ENCODE assay signal across 1 cellular context in the genomic region with DNA sequence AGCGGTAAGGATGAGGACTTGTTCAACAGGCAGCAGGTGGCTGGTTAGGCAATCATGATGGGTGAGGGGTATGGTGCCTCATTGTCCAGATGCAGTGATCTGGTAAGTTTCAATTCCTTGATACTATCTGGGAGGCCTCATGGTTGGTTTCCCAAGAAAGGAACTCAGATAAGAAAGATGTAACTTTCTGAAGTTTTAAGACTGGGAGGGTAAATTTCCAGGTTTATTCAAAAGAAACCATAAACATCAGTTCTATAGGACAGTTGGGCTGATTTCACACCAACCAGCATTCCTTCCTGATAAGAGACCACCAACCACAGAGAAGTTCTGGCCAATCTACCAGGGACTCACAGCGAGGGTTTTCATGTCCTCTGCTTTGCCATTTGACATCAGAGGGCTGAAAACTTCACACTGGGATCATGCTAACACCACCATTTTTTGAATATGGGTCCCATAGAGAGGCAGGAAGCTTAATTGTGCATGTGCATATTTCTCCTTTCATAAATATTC.
TF ChIP-seq lines count a peak whose summit lies in the region.

No MANE protein-coding gene starts in this region.

TF ChIP-seq in WTC11, 78 proteins besides CTCF, POLR2A, EP300 and RAD21 (continued from another document):
- TF ChIP-seq, protein P1, sequence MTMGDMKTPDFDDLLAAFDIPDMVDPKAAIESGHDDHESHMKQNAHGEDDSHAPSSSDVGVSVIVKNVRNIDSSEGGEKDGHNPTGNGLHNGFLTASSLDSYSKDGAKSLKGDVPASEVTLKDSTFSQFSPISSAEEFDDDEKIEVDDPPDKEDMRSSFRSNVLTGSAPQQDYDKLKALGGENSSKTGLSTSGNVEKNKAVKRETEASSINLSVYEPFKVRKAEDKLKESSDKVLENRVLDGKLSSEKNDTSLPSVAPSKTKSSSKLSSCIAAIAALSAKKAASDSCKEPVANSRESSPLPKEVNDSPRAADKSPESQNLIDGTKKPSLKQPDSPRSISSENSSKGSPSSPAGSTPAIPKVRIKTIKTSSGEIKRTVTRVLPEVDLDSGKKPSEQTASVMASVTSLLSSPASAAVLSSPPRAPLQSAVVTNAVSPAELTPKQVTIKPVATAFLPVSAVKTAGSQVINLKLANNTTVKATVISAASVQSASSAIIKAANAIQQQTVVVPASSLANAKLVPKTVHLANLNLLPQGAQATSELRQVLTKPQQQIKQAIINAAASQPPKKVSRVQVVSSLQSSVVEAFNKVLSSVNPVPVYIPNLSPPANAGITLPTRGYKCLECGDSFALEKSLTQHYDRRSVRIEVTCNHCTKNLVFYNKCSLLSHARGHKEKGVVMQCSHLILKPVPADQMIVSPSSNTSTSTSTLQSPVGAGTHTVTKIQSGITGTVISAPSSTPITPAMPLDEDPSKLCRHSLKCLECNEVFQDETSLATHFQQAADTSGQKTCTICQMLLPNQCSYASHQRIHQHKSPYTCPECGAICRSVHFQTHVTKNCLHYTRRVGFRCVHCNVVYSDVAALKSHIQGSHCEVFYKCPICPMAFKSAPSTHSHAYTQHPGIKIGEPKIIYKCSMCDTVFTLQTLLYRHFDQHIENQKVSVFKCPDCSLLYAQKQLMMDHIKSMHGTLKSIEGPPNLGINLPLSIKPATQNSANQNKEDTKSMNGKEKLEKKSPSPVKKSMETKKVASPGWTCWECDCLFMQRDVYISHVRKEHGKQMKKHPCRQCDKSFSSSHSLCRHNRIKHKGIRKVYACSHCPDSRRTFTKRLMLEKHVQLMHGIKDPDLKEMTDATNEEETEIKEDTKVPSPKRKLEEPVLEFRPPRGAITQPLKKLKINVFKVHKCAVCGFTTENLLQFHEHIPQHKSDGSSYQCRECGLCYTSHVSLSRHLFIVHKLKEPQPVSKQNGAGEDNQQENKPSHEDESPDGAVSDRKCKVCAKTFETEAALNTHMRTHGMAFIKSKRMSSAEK (CRISPR knock-in tag; IDR thresholded peaks at IDR 0.05; ENCODE audit: borderline replicate concordance), result no peak
- TF ChIP-seq ESRRA (CRISPR knock-in tag; IDR thresholded peaks at IDR 0.05; ENCODE audit: borderline replicate concordance) (no peak), ZNF138 (CRISPR knock-in tag; conservative IDR thresholded peaks at IDR 0.05) (no peak), ELF4 (CRISPR knock-in tag; IDR thresholded peaks at IDR 0.05; ENCODE audit: low read depth) (no peak), GABPB1 (CRISPR knock-in tag; IDR thresholded peaks at IDR 0.05) (no peak), SP1 (CRISPR knock-in tag; conservative IDR thresholded peaks at IDR 0.05) (no peak), ZNF121 (CRISPR knock-in tag; IDR thresholded peaks at IDR 0.05) (no peak), CBFB (CRISPR knock-in tag; IDR thresholded peaks at IDR 0.05; ENCODE audit: low read depth) (no peak), TEAD1 (CRISPR knock-in tag; IDR thresholded peaks at IDR 0.05) (no peak), CREB1 (CRISPR knock-in tag; IDR thresholded peaks at IDR 0.05) (no peak), NFATC4 (CRISPR knock-in tag; IDR thresholded peaks at IDR 0.05) (no peak), ATF2 (CRISPR knock-in tag; IDR thresholded peaks at IDR 0.05; ENCODE audit: borderline replicate concordance, low read depth) (no peak), TEAD4 (CRISPR knock-in tag; IDR thresholded peaks at IDR 0.05) (no peak)
- TF ChIP-seq, protein P2, sequence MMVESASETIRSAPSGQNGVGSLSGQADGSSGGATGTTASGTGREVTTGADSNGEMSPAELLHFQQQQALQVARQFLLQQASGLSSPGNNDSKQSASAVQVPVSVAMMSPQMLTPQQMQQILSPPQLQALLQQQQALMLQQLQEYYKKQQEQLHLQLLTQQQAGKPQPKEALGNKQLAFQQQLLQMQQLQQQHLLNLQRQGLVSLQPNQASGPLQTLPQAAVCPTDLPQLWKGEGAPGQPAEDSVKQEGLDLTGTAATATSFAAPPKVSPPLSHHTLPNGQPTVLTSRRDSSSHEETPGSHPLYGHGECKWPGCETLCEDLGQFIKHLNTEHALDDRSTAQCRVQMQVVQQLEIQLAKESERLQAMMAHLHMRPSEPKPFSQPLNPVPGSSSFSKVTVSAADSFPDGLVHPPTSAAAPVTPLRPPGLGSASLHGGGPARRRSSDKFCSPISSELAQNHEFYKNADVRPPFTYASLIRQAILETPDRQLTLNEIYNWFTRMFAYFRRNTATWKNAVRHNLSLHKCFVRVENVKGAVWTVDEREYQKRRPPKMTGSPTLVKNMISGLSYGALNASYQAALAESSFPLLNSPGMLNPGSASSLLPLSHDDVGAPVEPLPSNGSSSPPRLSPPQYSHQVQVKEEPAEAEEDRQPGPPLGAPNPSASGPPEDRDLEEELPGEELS (CRISPR knock-in tag; IDR thresholded peaks at IDR 0.05), result no peak
- TF ChIP-seq, protein P3, sequence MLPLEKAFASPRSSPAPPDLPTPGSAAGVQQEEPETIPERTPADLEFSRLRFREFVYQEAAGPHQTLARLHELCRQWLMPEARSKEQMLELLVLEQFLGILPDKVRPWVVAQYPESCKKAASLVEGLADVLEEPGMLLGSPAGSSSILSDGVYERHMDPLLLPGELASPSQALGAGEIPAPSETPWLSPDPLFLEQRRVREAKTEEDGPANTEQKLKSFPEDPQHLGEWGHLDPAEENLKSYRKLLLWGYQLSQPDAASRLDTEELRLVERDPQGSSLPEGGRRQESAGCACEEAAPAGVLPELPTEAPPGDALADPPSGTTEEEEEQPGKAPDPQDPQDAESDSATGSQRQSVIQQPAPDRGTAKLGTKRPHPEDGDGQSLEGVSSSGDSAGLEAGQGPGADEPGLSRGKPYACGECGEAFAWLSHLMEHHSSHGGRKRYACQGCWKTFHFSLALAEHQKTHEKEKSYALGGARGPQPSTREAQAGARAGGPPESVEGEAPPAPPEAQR (CRISPR knock-in tag; IDR thresholded peaks at IDR 0.05), result no peak
- TF ChIP-seq, protein P4, sequence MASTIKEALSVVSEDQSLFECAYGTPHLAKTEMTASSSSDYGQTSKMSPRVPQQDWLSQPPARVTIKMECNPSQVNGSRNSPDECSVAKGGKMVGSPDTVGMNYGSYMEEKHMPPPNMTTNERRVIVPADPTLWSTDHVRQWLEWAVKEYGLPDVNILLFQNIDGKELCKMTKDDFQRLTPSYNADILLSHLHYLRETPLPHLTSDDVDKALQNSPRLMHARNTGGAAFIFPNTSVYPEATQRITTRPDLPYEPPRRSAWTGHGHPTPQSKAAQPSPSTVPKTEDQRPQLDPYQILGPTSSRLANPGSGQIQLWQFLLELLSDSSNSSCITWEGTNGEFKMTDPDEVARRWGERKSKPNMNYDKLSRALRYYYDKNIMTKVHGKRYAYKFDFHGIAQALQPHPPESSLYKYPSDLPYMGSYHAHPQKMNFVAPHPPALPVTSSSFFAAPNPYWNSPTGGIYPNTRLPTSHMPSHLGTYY (CRISPR knock-in tag; IDR thresholded peaks at IDR 0.05), result no peak
- TF ChIP-seq, protein P5, sequence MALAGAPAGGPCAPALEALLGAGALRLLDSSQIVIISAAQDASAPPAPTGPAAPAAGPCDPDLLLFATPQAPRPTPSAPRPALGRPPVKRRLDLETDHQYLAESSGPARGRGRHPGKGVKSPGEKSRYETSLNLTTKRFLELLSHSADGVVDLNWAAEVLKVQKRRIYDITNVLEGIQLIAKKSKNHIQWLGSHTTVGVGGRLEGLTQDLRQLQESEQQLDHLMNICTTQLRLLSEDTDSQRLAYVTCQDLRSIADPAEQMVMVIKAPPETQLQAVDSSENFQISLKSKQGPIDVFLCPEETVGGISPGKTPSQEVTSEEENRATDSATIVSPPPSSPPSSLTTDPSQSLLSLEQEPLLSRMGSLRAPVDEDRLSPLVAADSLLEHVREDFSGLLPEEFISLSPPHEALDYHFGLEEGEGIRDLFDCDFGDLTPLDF (CRISPR knock-in tag; IDR thresholded peaks at IDR 0.05), result no peak
- TF ChIP-seq, protein P6, sequence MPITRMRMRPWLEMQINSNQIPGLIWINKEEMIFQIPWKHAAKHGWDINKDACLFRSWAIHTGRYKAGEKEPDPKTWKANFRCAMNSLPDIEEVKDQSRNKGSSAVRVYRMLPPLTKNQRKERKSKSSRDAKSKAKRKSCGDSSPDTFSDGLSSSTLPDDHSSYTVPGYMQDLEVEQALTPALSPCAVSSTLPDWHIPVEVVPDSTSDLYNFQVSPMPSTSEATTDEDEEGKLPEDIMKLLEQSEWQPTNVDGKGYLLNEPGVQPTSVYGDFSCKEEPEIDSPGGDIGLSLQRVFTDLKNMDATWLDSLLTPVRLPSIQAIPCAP (CRISPR knock-in tag; IDR thresholded peaks at IDR 0.05), result no peak
TF ChIP-seq in WTC11: peak in this region for 0.
